In the genomic region with DNA sequence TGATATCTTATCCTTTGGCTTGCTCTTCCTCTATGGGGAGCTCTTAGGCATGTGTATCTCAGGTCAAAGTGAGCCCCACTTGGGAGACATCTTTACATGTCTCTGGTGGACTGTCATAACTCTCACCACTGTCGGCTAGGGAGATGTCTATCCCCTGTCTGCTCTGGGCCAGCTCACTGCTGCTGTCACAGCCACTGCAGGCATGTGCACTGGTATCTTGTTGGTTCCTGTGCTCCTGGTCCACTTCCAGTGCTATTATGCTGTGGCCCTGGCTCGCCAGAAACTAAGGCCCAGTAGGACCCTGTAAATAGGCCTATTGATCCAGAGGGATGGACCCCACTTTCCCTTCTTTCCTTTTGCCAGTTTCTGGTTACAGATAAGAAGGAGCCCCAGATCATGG, we compare ENCODE assay signal across 26 cellular contexts.
"Had no signal": no experiment of that assay in that cellular context is flagged by ENCODE, and none has a peak within 500 bp of the region (broad histone marks: within the 10 kb centered on the region; RNA-seq: fewer than 3 reads in every experiment).

No MANE protein-coding gene starts in this region.

- ATAC-seq: effector memory CD8-positive, alpha-beta T cell; esophagus mucosa; gastrocnemius medialis; heart right ventricle; left cardiac atrium; left lung; left ventricle myocardium superior; lower lobe of right lung had no signal

- H3K27me3 Mint-ChIP-seq: effector memory CD8-positive, alpha-beta T cell had no signal

- H3K27me3 ChIP-seq: esophagus squamous epithelium, gastrocnemius medialis, left lung had no signal

- H3K36me3 ChIP-seq: esophagus squamous epithelium, gastrocnemius medialis, heart right ventricle, left lung, lower lobe of right lung had no signal

- H3K27ac ChIP-seq: epithelial cell of prostate, esophagus squamous epithelium, gastrocnemius medialis, heart right ventricle, left lung, lower lobe of right lung had no signal

- FAIRE-seq: colon, endometrium, islet of Langerhans, keratinocyte had no signal

- H3K4me3 ChIP-seq: esophagus squamous epithelium, gastrocnemius medialis, heart right ventricle, left lung, lower lobe of right lung had no signal

- H3K9me3 Mint-ChIP-seq: dendritic cell treated with granulocyte-macrophage colony-stimulating factor and Interleukin-4, amounts not matched to agents 40 ng/mL and 50 ng/mL, for 4 days; effector memory CD8-positive, alpha-beta T cell had no signal

- H3K27ac Mint-ChIP-seq: dendritic cell treated with granulocyte-macrophage colony-stimulating factor and Interleukin-4, amounts not matched to agents 40 ng/mL and 50 ng/mL, for 4 days; effector memory CD8-positive, alpha-beta T cell; endodermal cell had no signal

- DNase-seq: cortex of kidney; effector CD8-positive, alpha-beta T cell; effector memory CD8-positive, alpha-beta T cell; endodermal cell; erythroblast; esophagus squamous epithelium; foreskin fibroblast; foreskin melanocyte; gastrocnemius medialis; glutamatergic neuron; head of caudate nucleus; heart right ventricle; hippocampal formation; left cardiac atrium; left lung; left ventricle myocardium superior; lower lobe of right lung; mesenchymal stem cell; midbrain had no signal

- H3K9me3 ChIP-seq: esophagus squamous epithelium, gastrocnemius medialis, heart right ventricle, left lung, lower lobe of right lung had no signal

- H3K4me3 Mint-ChIP-seq: dendritic cell treated with granulocyte-macrophage colony-stimulating factor and Interleukin-4, amounts not matched to agents 40 ng/mL and 50 ng/mL, for 4 days; effector memory CD8-positive, alpha-beta T cell; endodermal cell had no signal
